Comparison of ENCODE assay signal across 18 cellular contexts in genomic region chr4:48738856-48739255, GRCh38. TPM values are rescaled to one million over a fixed set of nuclear protein-coding genes. Genes with fewer than 3 reads are reported as not detected.
DNase-seq lines count a peak whose midpoint lies in the region; ATAC-seq lines count a peak whose summit lies in the region.
"Had no signal": no experiment of that assay in that cellular context is flagged by ENCODE, and none has a peak within 500 bp of the region (broad histone marks: within the 10 kb centered on the region; RNA-seq: fewer than 3 reads in every experiment).

No MANE protein-coding gene starts in this region.

- H3K4me3 Mint-ChIP-seq in activated CD8-positive, alpha-beta memory T cell treated with anti-CD3 and anti-CD28 coated beads, Interleukin-2, amount 10 ng/mL, durations not matched to agents 7 days and 5 days: no peak overlapping the region
- H3K4me3 Mint-ChIP-seq in CD8-positive, alpha-beta memory T cell: peak overlapping the region in 4 of 7 donors; percentile 13 to 57 (median 48)
- H3K4me3 Mint-ChIP-seq in effector memory CD8-positive, alpha-beta T cell: peak overlapping the region; percentile 27 to 42
- H3K4me3 Mint-ChIP-seq in naive thymus-derived CD8-positive, alpha-beta T cell: peak overlapping the region in 4 of 10 donors; percentile 3 to 63 (median 23)
- H3K4me3 Mint-ChIP-seq: H9 had no signal

- peaks cover 27% of the 10 kb centered on the region for H3K36me3 Mint-ChIP-seq in activated CD8-positive, alpha-beta memory T cell treated with anti-CD3 and anti-CD28 coated beads, Interleukin-2, amount 10 ng/mL, durations not matched to agents 7 days and 5 days
- H3K36me3 Mint-ChIP-seq in CD8-positive, alpha-beta memory T cell: peaks cover 0 to 4% (median 0%) of the 10 kb centered on the region in 3 donors
- H3K36me3 Mint-ChIP-seq in effector memory CD8-positive, alpha-beta T cell (ENCODE audit: insufficient read depth): no peaks in the 10 kb centered on the region
- peaks cover 0 to 7% (median 3%) of the 10 kb centered on the region in 3 donors for H3K36me3 Mint-ChIP-seq in naive thymus-derived CD8-positive, alpha-beta T cell

- POLR2A ChIA-PET in CD8-positive, alpha-beta memory T cell (lab: Charles Lee): no interaction called here
- POLR2A ChIA-PET in naive thymus-derived CD8-positive, alpha-beta T cell (lab: Charles Lee): interaction anchor here (0.6 kb wide), 1 partner anchor 38 kb away, joined by 3 read pairs; no protein-coding TSS in a partner anchor

- H3K4me1 Mint-ChIP-seq in activated CD8-positive, alpha-beta memory T cell treated with anti-CD3 and anti-CD28 coated beads, Interleukin-2, amount 10 ng/mL, durations not matched to agents 7 days and 5 days: peaks cover 60% of the 10 kb centered on the region
- H3K4me1 Mint-ChIP-seq in CD8-positive, alpha-beta memory T cell: peaks cover 74 to 89% (median 87%) of the 10 kb centered on the region in 3 donors
- H3K4me1 Mint-ChIP-seq in effector memory CD8-positive, alpha-beta T cell (ENCODE audit: low read depth in 2 of 2): peaks cover 46 to 68% of the 10 kb centered on the region in 2 donors
- H3K4me1 Mint-ChIP-seq in naive thymus-derived CD8-positive, alpha-beta T cell: peaks cover 28 to 85% (median 76%) of the 10 kb centered on the region in 4 donors

- H3K9me3 ChIP-seq in CD8-positive, alpha-beta memory T cell (ENCODE audit: low read length): no peaks in the 10 kb centered on the region
- H3K9me3 ChIP-seq: MG63 had no signal

- peak overlapping the region; percentile 12 for H3K27ac Mint-ChIP-seq in activated CD8-positive, alpha-beta memory T cell treated with anti-CD3 and anti-CD28 coated beads, Interleukin-2, amount 10 ng/mL, durations not matched to agents 7 days and 5 days
- H3K27ac Mint-ChIP-seq in CD8-positive, alpha-beta memory T cell: peak overlapping the region in 5 of 8 donors; percentile 5 to 88 (median 57)
- H3K27ac Mint-ChIP-seq in effector memory CD8-positive, alpha-beta T cell: peak overlapping the region in 1 of 2 donors; percentile 9
- peak overlapping the region in 8 of 10 donors; percentile 22 to 78 (median 62) for H3K27ac Mint-ChIP-seq in naive thymus-derived CD8-positive, alpha-beta T cell

- no peak overlapping the region for H3K27ac ChIP-seq in CD8-positive, alpha-beta memory T cell (ENCODE audit: low read depth, low read length)
- H3K27ac ChIP-seq: PC-9 had no signal

- H3K36me3 ChIP-seq in CD8-positive, alpha-beta memory T cell (ENCODE audit: insufficient read depth, low read length): no peaks in the 10 kb centered on the region
- no peaks in the 10 kb centered on the region for H3K36me3 ChIP-seq in H7 (replicated peaks; ENCODE audit: control insufficient read depth, insufficient read depth, low read length)
- H3K36me3 ChIP-seq: MG63 had no signal

- no peaks in the 10 kb centered on the region for H3K9me3 Mint-ChIP-seq in activated CD8-positive, alpha-beta memory T cell treated with anti-CD3 and anti-CD28 coated beads, Interleukin-2, amount 10 ng/mL, durations not matched to agents 7 days and 5 days (ENCODE audit: low read depth)
- peaks cover 0 to 5% (median 0%) of the 10 kb centered on the region in 5 donors for H3K9me3 Mint-ChIP-seq in CD8-positive, alpha-beta memory T cell
- H3K9me3 Mint-ChIP-seq in effector memory CD8-positive, alpha-beta T cell: no peaks in the 10 kb centered on the region
- peaks cover 0 to 4% (median 0%) of the 10 kb centered on the region in 9 donors for H3K9me3 Mint-ChIP-seq in naive thymus-derived CD8-positive, alpha-beta T cell

- DNase-seq in activated CD8-positive, alpha-beta memory T cell treated with anti-CD3 and anti-CD28 coated beads, Interleukin-2, amount 10 ng/mL, durations not matched to agents 7 days and 5 days: no peak
- DNase-seq in activated CD8-positive, alpha-beta memory T cell treated with anti-CD3 and anti-CD28 coated beads, Interleukin-2, amount 50 U/mL, for 4 hours: no peak
- no peak for DNase-seq in CD8-positive, alpha-beta memory T cell
- DNase-seq in effector memory CD8-positive, alpha-beta T cell: no peak
- DNase-seq in naive thymus-derived CD8-positive, alpha-beta T cell: no peak
- DNase-seq in C1 segment of cervical spinal cord (lab: John Stamatoyannopoulos, UW) (no peak), H7 (no peak)
- DNase-seq: COR-L47, DMS153, EL, H9, Karpas-422, MG63, NCI-H1092, NCI-H2227 treated with DMSO at 0.1 percent for 48 hours, NCI-H524, PC-9 had no signal

- no peak overlapping the region for H3K4me3 ChIP-seq in CD8-positive, alpha-beta memory T cell (ENCODE audit: low read length)
- no peak overlapping the region for H3K4me3 ChIP-seq in H7 (ENCODE audit: insufficient read depth, low read depth, low read length)
- H3K4me3 ChIP-seq: MG63, PC-9 had no signal

- no peak for ATAC-seq in activated CD8-positive, alpha-beta memory T cell treated with anti-CD3 and anti-CD28 coated beads, Interleukin-2, amount 10 ng/mL, durations not matched to agents 7 days and 5 days
- no peak for ATAC-seq in effector memory CD8-positive, alpha-beta T cell (replicated peaks)
- no peak for ATAC-seq in naive thymus-derived CD8-positive, alpha-beta T cell
- ATAC-seq in GM19397 (IDR thresholded peaks at IDR 0.05; ENCODE audit: unreplicated experiment): no peak

- CTCF ChIA-PET in activated CD8-positive, alpha-beta memory T cell treated with anti-CD3 and anti-CD28 coated beads, Interleukin-2, amount 10 ng/mL, durations not matched to agents 7 days and 5 days (lab: Charles Lee): no interaction called here
- CTCF ChIA-PET in CD8-positive, alpha-beta memory T cell (lab: Charles Lee): interaction anchor here (0.7 kb wide), 1 partner anchor 352 kb away, joined by 3 read pairs; no protein-coding TSS in a partner anchor

- peaks cover 50% of the 10 kb centered on the region for H3K4me1 ChIP-seq in CD8-positive, alpha-beta memory T cell (ENCODE audit: insufficient read depth, low read length)

- H3K27me3 Mint-ChIP-seq in activated CD8-positive, alpha-beta memory T cell treated with anti-CD3 and anti-CD28 coated beads, Interleukin-2, amount 10 ng/mL, durations not matched to agents 7 days and 5 days: no peaks in the 10 kb centered on the region
- H3K27me3 Mint-ChIP-seq in CD8-positive, alpha-beta memory T cell: no peaks in the 10 kb centered on the region
- no peaks in the 10 kb centered on the region for H3K27me3 Mint-ChIP-seq in effector memory CD8-positive, alpha-beta T cell
- H3K27me3 Mint-ChIP-seq in naive thymus-derived CD8-positive, alpha-beta T cell: no peaks in the 10 kb centered on the region

- H3K27me3 ChIP-seq in CD8-positive, alpha-beta memory T cell (ENCODE audit: insufficient read depth, low read length, poor library complexity, severe bottlenecking): no peaks in the 10 kb centered on the region
- H3K27me3 ChIP-seq in H7 (ENCODE audit: control insufficient read depth, insufficient read depth, low read length): no peaks in the 10 kb centered on the region
- H3K27me3 ChIP-seq: MG63 had no signal

RNA-seq across cellular contexts. Expression of gene FRYL, which starts 41.2 kb away (rescaled TPM):
- total RNA-seq in activated CD8-positive, alpha-beta memory T cell treated with anti-CD3 and anti-CD28 coated beads, Interleukin-2, amount 10 ng/mL, durations not matched to agents 7 days and 5 days: 10 to 100 TPM; 80.8 to 97.3 TPM
- 10 to 100 TPM; 69.3 to 70.3 TPM for total RNA-seq in CD8-positive, alpha-beta memory T cell
- 34.9 TPM for polyA plus RNA-seq in CD8-positive, alpha-beta memory T cell
- 100 to 1,000 TPM; 111 to 119 TPM for total RNA-seq in naive thymus-derived CD8-positive, alpha-beta T cell
- 10 to 100 TPM; 31.4 to 36.4 (median 31.6) TPM for polyA plus RNA-seq in naive thymus-derived CD8-positive, alpha-beta T cell
- 21.9 and 24.3 TPM in 2 replicates for total RNA-seq in H7 (2014; rRNA removed; shearing (Covaris generic))
